14 cellular contexts compared by ENCODE assay signal in genomic region chr16:27724491-27724878, GRCh38.
A peak's percentile ranks its signal among the peaks of the same experiment; 100 is the strongest.
DNase-seq lines count a peak whose midpoint lies in the region; ATAC-seq, FAIRE-seq and TF ChIP-seq lines count a peak whose summit lies in the region.
"Had no signal": no experiment of that assay in that cellular context is flagged by ENCODE, and none has a peak within 500 bp of the region (broad histone marks: within the 10 kb centered on the region; RNA-seq: fewer than 3 reads in every experiment).

No MANE protein-coding gene starts in this region.

- no peak overlapping the region for H3K4me3 ChIP-seq in LNCaP clone FGC (ENCODE audit: low read depth, low read length)
- peak overlapping the region; percentile 30 for H3K4me3 ChIP-seq in WERI-Rb-1 (ENCODE audit: low read depth, low read length)
- no peak overlapping the region for H3K4me3 ChIP-seq in small intestine (ENCODE audit: low read depth in 1 of 2, low read length in 2 of 2)
- no peak overlapping the region for H3K4me3 ChIP-seq in gastroesophageal sphincter
- H3K4me3 ChIP-seq: spleen had no signal

- DNase-seq in LNCaP clone FGC (ENCODE audit: low read depth): peak; percentile 66
- no peak for DNase-seq in WERI-Rb-1
- peak in 30 of 51 donors; percentile 10 to 73 (median 44) for DNase-seq in hypothalamus (lab: John Stamatoyannopoulos, UW)
- DNase-seq in small intestine: peak; percentile 29
- DNase-seq: activated CD4-positive, alpha-beta T cell treated with anti-CD3 and anti-CD28 coated beads, Interleukin-2, amount 10 ng/mL, durations not matched to agents 24 days and 14 days; activated naive CD4-positive, alpha-beta T cell treated with anti-CD3 and anti-CD28 coated beads, Interleukin-2, amount 50 U/mL, for 16 hours; Calu3; mesenchymal stem cell; NCI-H526 treated with DMSO at 0.1 percent for 48 hours; spleen had no signal

- H3K36me3 ChIP-seq in WERI-Rb-1 (peaks cover 74% of the 10 kb centered on the region), small intestine (ENCODE audit: control insufficient read depth in 2 of 2, insufficient read depth in 2 of 2, low read length in 2 of 2) (no peaks in the 10 kb centered on the region), gastroesophageal sphincter (peaks cover 0 to 84% of the 10 kb centered on the region in 2 donors)

- ATAC-seq in gastroesophageal sphincter (no peak), HG02798 (IDR thresholded peaks at IDR 0.05; ENCODE audit: poor library complexity, unreplicated experiment) (no peak), GM18520 (IDR thresholded peaks at IDR 0.05; ENCODE audit: unreplicated experiment) (no peak)

- FAIRE-seq in small intestine (lab: Jason Lieb, UNC): no peak
- FAIRE-seq: GM12891 had no signal

- H3K4me1 ChIP-seq in small intestine (ENCODE audit: control insufficient read depth in 2 of 2, insufficient read depth in 1 of 2, low read depth in 1 of 2, low read length in 1 of 2) (peaks cover 8 to 9% of the 10 kb centered on the region in 2 donors), gastroesophageal sphincter (peaks cover 0 to 43% (median 0%) of the 10 kb centered on the region in 3 donors)

- TF ChIP-seq CTCF in LNCaP clone FGC (IDR thresholded peaks at IDR 0.05; ENCODE audit: control insufficient read depth, extremely low read depth, insufficient read depth) (no peak), WERI-Rb-1 (IDR thresholded peaks at IDR 0.05; ENCODE audit: low read depth, low read length) (no peak), gastroesophageal sphincter (IDR thresholded peaks at IDR 0.05) (no peak)

- H3K9me3 ChIP-seq in WERI-Rb-1 (ENCODE audit: severe bottlenecking): no peaks in the 10 kb centered on the region
- H3K9me3 ChIP-seq in small intestine (ENCODE audit: control insufficient read depth, low read depth): no peaks in the 10 kb centered on the region
- no peaks in the 10 kb centered on the region for H3K9me3 ChIP-seq in gastroesophageal sphincter
- H3K9me3 ChIP-seq: spleen had no signal

- WGBS in small intestine, 3 donors: 12 to 52% (median 42%) methylated on average over 5 of the region's 5 CpGs
- 53 to 60% methylated on average over 2 to 4 of the region's 5 CpGs for WGBS in gastroesophageal sphincter (ENCODE audit: low coverage in 1 of 2), 2 donors

- TF ChIP-seq POLR2A in gastroesophageal sphincter (IDR thresholded peaks at IDR 0.05): no peak

- H3K27ac ChIP-seq in WERI-Rb-1 (peak overlapping the region; percentile 98), small intestine (ENCODE audit: low read depth in 1 of 2, low read length in 1 of 2) (no peak overlapping the region), gastroesophageal sphincter (peak overlapping the region in 2 of 4 donors; percentile 38 to 75)
- H3K27ac ChIP-seq: spleen had no signal

- no peaks in the 10 kb centered on the region for H3K27me3 ChIP-seq in WERI-Rb-1 (ENCODE audit: insufficient read depth, low read depth, severe bottlenecking)
- no peaks in the 10 kb centered on the region for H3K27me3 ChIP-seq in small intestine (ENCODE audit: control insufficient read depth in 2 of 2, insufficient read depth in 2 of 2, low read length in 2 of 2)
- H3K27me3 ChIP-seq in gastroesophageal sphincter: no peaks in the 10 kb centered on the region
- H3K27me3 ChIP-seq: spleen had no signal

- no peak for TF ChIP-seq EP300 in gastroesophageal sphincter (IDR thresholded peaks at IDR 0.05)
